19 cellular contexts compared by ENCODE assay signal in the genomic region with DNA sequence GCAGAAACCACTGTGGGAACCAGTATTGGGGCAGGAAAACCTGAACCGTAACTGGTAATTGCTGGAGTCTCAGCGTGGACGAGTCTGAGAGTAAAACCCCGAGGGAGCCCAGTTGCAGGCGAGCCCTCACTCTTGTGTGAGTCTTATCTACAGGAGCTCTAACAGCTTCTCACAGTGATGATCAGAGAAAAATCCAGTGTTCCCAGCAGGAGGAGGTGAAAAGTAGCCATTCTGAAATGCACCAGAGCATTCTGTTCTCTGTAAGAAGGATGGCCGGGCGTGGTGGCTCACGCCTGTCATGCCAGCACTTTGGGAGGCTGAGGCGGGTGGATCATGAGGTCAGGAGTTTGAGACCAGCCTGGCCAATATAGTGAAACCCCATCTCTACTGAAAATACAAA.
"Had no signal": no experiment of that assay in that cellular context is flagged by ENCODE, and none has a peak within 500 bp of the region (broad histone marks: within the 10 kb centered on the region; RNA-seq: fewer than 3 reads in every experiment).

No MANE protein-coding gene starts in this region.

- H3K36me3 ChIP-seq: adrenal gland, colonic mucosa, thyroid gland, vagina had no signal

- H3K27me3 ChIP-seq: adrenal gland, colonic mucosa, thyroid gland, vagina had no signal

- H3K27ac ChIP-seq: adrenal gland, colonic mucosa, psoas muscle had no signal

- H3K4me1 ChIP-seq: adrenal gland, colonic mucosa had no signal

- DNase-seq: activated B cell treated with CpG ODN at 0.5 μM for 24 hours; activated CD4-positive, alpha-beta T cell treated with anti-CD3 and anti-CD28 coated beads for 48 hours; activated CD8-positive, alpha-beta memory T cell treated with anti-CD3 and anti-CD28 coated beads, Interleukin-2, amount 50 U/mL, for 4 hours; activated CD8-positive, alpha-beta T cell treated with anti-CD3 and anti-CD28 coated beads for 36 hours; activated effector memory CD4-positive, alpha-beta T cell treated with anti-CD3 and anti-CD28 coated beads, Interleukin-2, amount 50 U/mL, for 16 hours; activated T-cell treated with anti-CD3 and anti-CD28 coated beads, Interleukin-2, amount 50 U/mL, for 48 hours; caudate nucleus; colonic mucosa; immature natural killer cell; natural killer cell; occipital lobe; psoas muscle; stimulated activated CD4-positive, alpha-beta T cell treated with anti-CD3 and anti-CD28 coated beads, Interleukin-12 subunit alpha, Interleukin-12 subunit beta, amount 100 ng/mL, for 4 hours; stimulated activated CD4-positive, alpha-beta T cell treated with anti-CD3 and anti-CD28 coated beads, Interleukin-2, amount 100 ng/mL, for 24 hours; T-helper 2 cell; thyroid gland had no signal

- H3K4me3 ChIP-seq: adrenal gland, colonic mucosa, psoas muscle, thyroid gland, vagina had no signal

- H3K9me3 ChIP-seq: adrenal gland, colonic mucosa, psoas muscle, thyroid gland, vagina had no signal

- ATAC-seq: activated CD8-positive, alpha-beta T cell treated with anti-CD3 and anti-CD28 coated beads for 36 hours; esophagus mucosa; natural killer cell; psoas muscle had no signal
